Comparison of ENCODE assay signal across 23 cellular contexts in genomic region chr4:182502074-182502473, GRCh38.
A peak's percentile ranks its signal among the peaks of the same experiment; 100 is the strongest.
DNase-seq lines count a peak whose midpoint lies in the region; ATAC-seq and TF ChIP-seq lines count a peak whose summit lies in the region.
"Had no signal": no experiment of that assay in that cellular context is flagged by ENCODE, and none has a peak within 500 bp of the region (broad histone marks: within the 10 kb centered on the region; RNA-seq: fewer than 3 reads in every experiment).

No MANE protein-coding gene starts in this region.

- H3K9me3 ChIP-seq in HEK293 (ENCODE audit: control insufficient read depth, insufficient read depth, low read depth, low read length): no peaks in the 10 kb centered on the region
- H3K9me3 ChIP-seq: A549; BE2C; BLaER1 treated with 17β-estradiol and CSF1 and Interleukin-3, amounts not matched to agents 10 nM and 100 nM had no signal

- CTCF ChIA-PET in HEK293 (lab: Yijun Ruan, JAX): no interaction called here
- CTCF ChIA-PET in WTC11 (lab: Charles Lee): interaction anchor here (0.6 kb wide), 1 partner anchor 423 kb away, joined by 3 read pairs; no protein-coding TSS in a partner anchor
- CTCF ChIA-PET in activated CD4-positive, alpha-beta T cell treated with anti-CD3 and anti-CD28 coated beads, Interleukin-2, amount 10 ng/mL, durations not matched to agents 7 days and 5 days (lab: Charles Lee): interaction anchor here (0.6 kb wide), 2 partner anchors 225 to 500 kb away, joined by 3 to 5 read pairs; no protein-coding TSS in a partner anchor

- peak; percentile 76 for ATAC-seq in WTC11
- ATAC-seq: A549, GM12878 had no signal

- no peaks in the 10 kb centered on the region for H3K27me3 Mint-ChIP-seq in WTC11 (ENCODE audit: low read depth)
- H3K27me3 Mint-ChIP-seq in activated CD4-positive, alpha-beta T cell treated with anti-CD3 and anti-CD28 coated beads, Interleukin-2, amount 10 ng/mL, durations not matched to agents 7 days and 5 days: peaks cover 1% of the 10 kb centered on the region

- H3K9me3 Mint-ChIP-seq in WTC11: no peaks in the 10 kb centered on the region
- H3K9me3 Mint-ChIP-seq in activated CD4-positive, alpha-beta T cell treated with anti-CD3 and anti-CD28 coated beads, Interleukin-2, amount 10 ng/mL, durations not matched to agents 7 days and 5 days: no peaks in the 10 kb centered on the region
- H3K9me3 Mint-ChIP-seq: CD4-positive, alpha-beta T cell; CD8-positive, alpha-beta memory T cell had no signal

- peaks cover 78% of the 10 kb centered on the region for H3K4me1 Mint-ChIP-seq in WTC11
- H3K4me1 Mint-ChIP-seq in activated CD4-positive, alpha-beta T cell treated with anti-CD3 and anti-CD28 coated beads, Interleukin-2, amount 10 ng/mL, durations not matched to agents 7 days and 5 days: no peaks in the 10 kb centered on the region
- H3K4me1 Mint-ChIP-seq: CD14-positive monocyte; CD8-positive, alpha-beta memory T cell had no signal

- POLR2A ChIA-PET in HEK293 (lab: Yijun Ruan, JAX) (no interaction called here), WTC11 (lab: Charles Lee) (interaction anchor here (0.6 to 1.0 kb wide), 3 partner anchors 14 to 106 kb away, joined by 3 to 8 read pairs (median 4); no protein-coding TSS in a partner anchor)
- POLR2A ChIA-PET in activated CD4-positive, alpha-beta T cell treated with anti-CD3 and anti-CD28 coated beads, Interleukin-2, amount 10 ng/mL, durations not matched to agents 7 days and 5 days (lab: Charles Lee): no interaction called here

- H3K27ac ChIP-seq in HEK293 (ENCODE audit: extremely low read depth, low read depth, low read length): no peak overlapping the region
- H3K27ac ChIP-seq: A549; BLaER1 treated with 17β-estradiol and CSF1 and Interleukin-3, amounts not matched to agents 10 nM and 100 nM; GM23248 had no signal

- peak overlapping the region; percentile 38; the same call in 1 of the 2 replicates for H3K27ac Mint-ChIP-seq in WTC11
- H3K27ac Mint-ChIP-seq in activated CD4-positive, alpha-beta T cell treated with anti-CD3 and anti-CD28 coated beads, Interleukin-2, amount 10 ng/mL, durations not matched to agents 7 days and 5 days: no peak overlapping the region
- H3K27ac Mint-ChIP-seq: CD14-positive monocyte; CD4-positive, alpha-beta T cell; CD8-positive, alpha-beta memory T cell had no signal

- H3K4me3 ChIP-seq in HEK293 (ENCODE audit: low read depth, low read length) (no peak overlapping the region), H7 (ENCODE audit: insufficient read depth, low read depth, low read length) (no peak overlapping the region)
- H3K4me3 ChIP-seq: A549; BLaER1 treated with 17β-estradiol and CSF1 and Interleukin-3, amounts not matched to agents 10 nM and 100 nM; GM12878; GM23248 had no signal

- DNase-seq in WTC11 (ENCODE audit: low spot score) (no peak), iPS-NIHi11 (ENCODE audit: low spot score) (peak; percentile 29), H7 (no peak), cerebellar cortex (ENCODE audit: low spot score) (no peak)
- no peak for DNase-seq in stimulated activated CD4-positive, alpha-beta T cell treated with anti-CD3 and anti-CD28 coated beads, Interleukin-4, amount 100 ng/mL, for 1 hour
- no peak for DNase-seq in activated CD4-positive, alpha-beta T cell treated with anti-CD3 and anti-CD28 coated beads, Interleukin-2, amount 10 ng/mL, durations not matched to agents 7 days and 5 days
- DNase-seq: 8988T; ACHN; AML-193; BE2C; CD4-positive, alpha-beta T cell; CD8-positive, alpha-beta memory T cell; DMS 273 treated with DMSO at 0.1 percent for 48 hours; DMS79; EL; GDM1; GM23248; HCEC 1CT had no signal

- H3K4me3 Mint-ChIP-seq in WTC11: no peak overlapping the region
- H3K4me3 Mint-ChIP-seq in activated CD4-positive, alpha-beta T cell treated with anti-CD3 and anti-CD28 coated beads, Interleukin-2, amount 10 ng/mL, durations not matched to agents 7 days and 5 days: no peak overlapping the region
- H3K4me3 Mint-ChIP-seq: CD14-positive monocyte; CD4-positive, alpha-beta T cell; CD8-positive, alpha-beta memory T cell had no signal

- H3K4me1 ChIP-seq in HEK293 (ENCODE audit: control insufficient read depth, insufficient read depth, low read length): peaks cover 10% of the 10 kb centered on the region
- H3K4me1 ChIP-seq: A549, BE2C had no signal

- TF ChIP-seq CTCF in HEK293 (tag by site-specific recombination; IDR thresholded peaks at IDR 0.05) (no peak), WTC11 (IDR thresholded peaks at IDR 0.05) (no peak)

- no peaks in the 10 kb centered on the region for H3K27me3 ChIP-seq in H7 (ENCODE audit: control insufficient read depth, insufficient read depth, low read length)
- H3K27me3 ChIP-seq: BE2C; BLaER1 treated with 17β-estradiol and CSF1 and Interleukin-3, amounts not matched to agents 10 nM and 100 nM had no signal

- H3K36me3 Mint-ChIP-seq in WTC11: no peaks in the 10 kb centered on the region
- H3K36me3 Mint-ChIP-seq in activated CD4-positive, alpha-beta T cell treated with anti-CD3 and anti-CD28 coated beads, Interleukin-2, amount 10 ng/mL, durations not matched to agents 7 days and 5 days (ENCODE audit: low read depth): no peaks in the 10 kb centered on the region
- H3K36me3 Mint-ChIP-seq: CD14-positive monocyte; CD8-positive, alpha-beta memory T cell had no signal

- H3K36me3 ChIP-seq in HEK293 (ENCODE audit: control insufficient read depth in 2 of 2, insufficient read depth in 1 of 2, low read length in 2 of 2) (no peaks in the 10 kb centered on the region), H7 (replicated peaks; ENCODE audit: control insufficient read depth, insufficient read depth, low read length) (no peaks in the 10 kb centered on the region)
- H3K36me3 ChIP-seq: BE2C; BLaER1 treated with 17β-estradiol and CSF1 and Interleukin-3, amounts not matched to agents 10 nM and 100 nM had no signal

TF ChIP-seq in HEK293, 187 proteins besides CTCF, POLR2A, EP300 and RAD21:
- TF ChIP-seq ZNF324 (tag by site-specific recombination; IDR thresholded peaks at IDR 0.05) (no peak), EGR2 (tag by site-specific recombination; IDR thresholded peaks at IDR 0.05; ENCODE audit: low read depth) (peak; percentile 80), ZFHX2 (tag by site-specific recombination; conservative IDR thresholded peaks at IDR 0.05) (peak; percentile 93)

TF ChIP-seq in WTC11, 78 proteins besides CTCF, POLR2A, EP300 and RAD21:
- TF ChIP-seq AR (CRISPR knock-in tag; IDR thresholded peaks at IDR 0.05): no peak
- no peak for TF ChIP-seq ZMAT4 (CRISPR knock-in tag; IDR thresholded peaks at IDR 0.05)
- no peak for TF ChIP-seq ERG (CRISPR knock-in tag; IDR thresholded peaks at IDR 0.05)
- TF ChIP-seq GTF2I (CRISPR knock-in tag; conservative IDR thresholded peaks at IDR 0.05): no peak
- TF ChIP-seq JAZF1 (CRISPR knock-in tag; IDR thresholded peaks at IDR 0.05): no peak
- no peak for TF ChIP-seq CREB1 (CRISPR knock-in tag; IDR thresholded peaks at IDR 0.05)
- TF ChIP-seq CDX4 (CRISPR knock-in tag; IDR thresholded peaks at IDR 0.05; ENCODE audit: borderline replicate concordance): no peak
- TF ChIP-seq TCF7 (CRISPR knock-in tag; IDR thresholded peaks at IDR 0.05; ENCODE audit: low read depth): no peak
- no peak for TF ChIP-seq SMAD4 (CRISPR knock-in tag; IDR thresholded peaks at IDR 0.05)
- TF ChIP-seq CBFB (CRISPR knock-in tag; IDR thresholded peaks at IDR 0.05; ENCODE audit: low read depth): no peak
- TF ChIP-seq FOXP1 (CRISPR knock-in tag; IDR thresholded peaks at IDR 0.05; ENCODE audit: borderline replicate concordance): no peak
